ENCODE assay signal across 8 cellular contexts in genomic region chr6:24064106-24064505, GRCh38.
DNase-seq lines count a peak whose midpoint lies in the region; ATAC-seq and TF ChIP-seq lines count a peak whose summit lies in the region.

No MANE protein-coding gene starts in this region.

- intact Hi-C loops in Panc1 (cut with micrococcal nuclease; ENCODE audit: unreplicated experiment), result loop anchor here (2.0 to 5.0 kb wide), 2 partner anchors 143 to 211 kb away; no protein-coding TSS in a partner anchor

- H3K36me3 ChIP-seq in Panc1 (ENCODE audit: control insufficient read depth, insufficient read depth, low read length), result no peaks in the 10 kb centered on the region

- POLR2A ChIA-PET in HEK293T (lab: Yijun Ruan, JAX), result no interaction called here
- POLR2A ChIA-PET in Panc1 (lab: Charles Lee), result no interaction called here

- H3K9me3 ChIP-seq in Panc1 (ENCODE audit: control insufficient read depth, insufficient read depth, low read depth, low read length), result no peaks in the 10 kb centered on the region

- in situ Hi-C loops in Panc1 (cut with HindIII; ENCODE audit: low pct_unique_long_range_greater_than_20kb, low sequenced_read_pairs), result no loop called here

- H3K4me3 ChIP-seq in Panc1 (ENCODE audit: low read depth in 2 of 2, low read length in 2 of 2), result no peak overlapping the region

- no peaks in the 10 kb centered on the region for H3K4me1 ChIP-seq in Panc1 (ENCODE audit: control insufficient read depth, insufficient read depth, low read length)

- peak; percentile 26; the same call in 1 of the 2 replicates for TF ChIP-seq CTCF in Panc1 (IDR thresholded peaks at IDR 0.05)

- DNase-seq in COLO668 (lab: John Stamatoyannopoulos, UW; ENCODE audit: unreplicated experiment) (peak; percentile 6), HEK293T (ENCODE audit: extremely low spot score) (peak; percentile 7), Panc1 (ENCODE audit: low read depth, low spot score) (peak; percentile 2), iris pigment epithelial cell (ENCODE audit: low read depth) (peak; percentile 3), activated gamma-delta T cell (lab: John Stamatoyannopoulos, UW) (no peak), germinal center (ENCODE audit: low spot score) (no peak)

- no TSS peak for BruUV-seq in Panc1 (replicated peaks; lab: Mats Ljungman, UMichigan)

- H3K27me3 ChIP-seq in Panc1 (ENCODE audit: control insufficient read depth, insufficient read depth, low read length), result no peaks in the 10 kb centered on the region

- no peak overlapping the region for H3K27ac ChIP-seq in Panc1 (ENCODE audit: low read length)

- no peak for ATAC-seq in Panc1
- no peak for ATAC-seq in HG02885 (IDR thresholded peaks at IDR 0.05; ENCODE audit: poor library complexity, unreplicated experiment)
- no peak for ATAC-seq in HG03135 (IDR thresholded peaks at IDR 0.05; ENCODE audit: unreplicated experiment)

- CTCF ChIA-PET in HEK293T (lab: Yijun Ruan, JAX), result no interaction called here
- CTCF ChIA-PET in Panc1 (lab: Charles Lee), result no interaction called here

TF ChIP-seq in HEK293T, 16 proteins besides CTCF, POLR2A, EP300 and RAD21:
- no peak for TF ChIP-seq PKNOX1 (IDR thresholded peaks at IDR 0.05)
- TF ChIP-seq CTBP1 (IDR thresholded peaks at IDR 0.05; ENCODE audit: borderline replicate concordance), result no peak
- no peak for TF ChIP-seq BHLHE40 (IDR thresholded peaks at IDR 0.05; ENCODE audit: borderline replicate concordance)
- TF ChIP-seq ARNT (IDR thresholded peaks at IDR 0.05), result no peak
- no peak for TF ChIP-seq NFRKB (IDR thresholded peaks at IDR 0.05)
- no peak for TF ChIP-seq L3MBTL2 (conservative IDR thresholded peaks at IDR 0.05)
- TF ChIP-seq ELF4 (IDR thresholded peaks at IDR 0.05), result no peak
- no peak for TF ChIP-seq FOXA1 (IDR thresholded peaks at IDR 0.05)
- TF ChIP-seq SP1 (IDR thresholded peaks at IDR 0.05), result no peak
- no peak for TF ChIP-seq SUZ12 (IDR thresholded peaks at IDR 0.05)
- TF ChIP-seq FOXK2 (IDR thresholded peaks at IDR 0.05), result no peak
- no peak for TF ChIP-seq LEF1 (IDR thresholded peaks at IDR 0.05; ENCODE audit: borderline replicate concordance)
- no peak for TF ChIP-seq TARDBP (IDR thresholded peaks at IDR 0.05)
- no peak for TF ChIP-seq FOXM1 (IDR thresholded peaks at IDR 0.05; ENCODE audit: borderline replicate concordance)
- TF ChIP-seq ZNF384 (IDR thresholded peaks at IDR 0.05), result no peak
- no peak for TF ChIP-seq HDGF (IDR thresholded peaks at IDR 0.05; ENCODE audit: borderline replicate concordance)

Comparison
In these comparisons a context has a peak if more than half of its experiments do, and no peak if none do; other contexts are left out.
1. DNase-seq: peak in COLO668 (single experiment), HEK293T (single experiment), Panc1 (single experiment) and iris pigment epithelial cell (single experiment); none in activated gamma-delta T cell (single experiment) and germinal center (single experiment).